In genomic region chr1:105556266-105556665, GRCh38 we compare ENCODE assay signal across 27 cellular contexts.
"Had no signal": no experiment of that assay in that cellular context is flagged by ENCODE, and none has a peak within 500 bp of the region (broad histone marks: within the 10 kb centered on the region; RNA-seq: fewer than 3 reads in every experiment).

No MANE protein-coding gene starts in this region.

- H3K4me3 ChIP-seq: ascending aorta, body of pancreas, SJSA1 had no signal

- H3K36me3 ChIP-seq: ascending aorta, SJSA1 had no signal

- H3K36me3 Mint-ChIP-seq: activated naive CD4-positive, alpha-beta T cell treated with anti-CD3 and anti-CD28 coated beads, Interleukin-2, amount 50 U/mL, for 72 hours; WTC11 had no signal

- H3K27me3 Mint-ChIP-seq: activated naive CD8-positive, alpha-beta T cell treated with anti-CD3 and anti-CD28 coated beads, Interleukin-2, amount 50 U/mL, for 24 hours had no signal

- H3K4me3 Mint-ChIP-seq: activated CD8-positive, alpha-beta T cell treated with anti-CD3 and anti-CD28 coated beads, Interleukin-2, amount 10 ng/mL, durations not matched to agents 7 days and 5 days; activated naive CD8-positive, alpha-beta T cell treated with anti-CD3 and anti-CD28 coated beads, Interleukin-2, amount 50 U/mL, for 24 hours; activated T-helper 1 cell treated with anti-CD3 and anti-CD28 coated beads, Interleukin-12 subunit alpha, Interleukin-12 subunit beta, Interleukin-2, Interleukin-4 antibody, amounts not matched to agents 30 ng/mL and 10 ng/mL and 1 ng/mL, durations not matched to agents 14 hours and 24 hours and 36 hours; T-helper 1 cell treated with Interleukin-12 subunit alpha and Interleukin-12 subunit beta and Interleukin-4 antibody, amounts not matched to agents 30 μg/mL and 1 μg/mL, for 36 hours; WTC11 had no signal

- H3K9me3 ChIP-seq: body of pancreas, SJSA1 had no signal

- H3K27ac Mint-ChIP-seq: activated CD8-positive, alpha-beta T cell treated with anti-CD3 and anti-CD28 coated beads, Interleukin-2, amount 10 ng/mL, durations not matched to agents 7 days and 5 days; activated naive CD4-positive, alpha-beta T cell treated with anti-CD3 and anti-CD28 coated beads, Interleukin-2, amount 50 U/mL, for 72 hours; activated naive CD8-positive, alpha-beta T cell treated with anti-CD3 and anti-CD28 coated beads, Interleukin-2, amount 50 U/mL, for 24 hours; activated T-helper 1 cell treated with anti-CD3 and anti-CD28 coated beads, Interleukin-12 subunit alpha, Interleukin-12 subunit beta, Interleukin-2, Interleukin-4 antibody, amounts not matched to agents 30 ng/mL and 10 ng/mL and 1 ng/mL, durations not matched to agents 14 hours and 24 hours and 36 hours; T-helper 1 cell treated with Interleukin-12 subunit alpha and Interleukin-12 subunit beta and Interleukin-4 antibody, amounts not matched to agents 30 μg/mL and 1 μg/mL, for 36 hours; WTC11 had no signal

- H3K4me1 ChIP-seq: ascending aorta, body of pancreas, SJSA1 had no signal

- H3K27ac ChIP-seq: ascending aorta, body of pancreas, SJSA1 had no signal

- H3K27me3 ChIP-seq: ascending aorta, body of pancreas, SJSA1 had no signal

- DNase-seq: activated CD4-positive, alpha-beta T cell treated with anti-CD3 and anti-CD28 coated beads for 48 hours; activated CD4-positive, alpha-beta T cell treated with anti-CD3 and anti-CD28 coated beads, Interleukin-2, amount 50 U/mL, for 4 hours; activated CD4-positive, CD25-positive, alpha-beta regulatory T cell treated with anti-CD3 and anti-CD28 coated beads, Interleukin-2, amount 50 U/mL, for 72 hours; activated CD8-positive, alpha-beta memory T cell treated with anti-CD3 and anti-CD28 coated beads, Interleukin-2, amount 50 U/mL, for 48 hours; activated CD8-positive, alpha-beta T cell treated with anti-CD3 and anti-CD28 coated beads, Interleukin-2, amount 10 ng/mL, durations not matched to agents 7 days and 5 days; activated effector memory CD4-positive, alpha-beta T cell treated with Interleukin-2 at 50 U/mL for 16 hours; activated naive CD4-positive, alpha-beta T cell; activated naive CD8-positive, alpha-beta T cell treated with anti-CD3 and anti-CD28 coated beads, Interleukin-2, amount 50 U/mL, for 24 hours; activated T-cell treated with anti-CD3 and anti-CD28 coated beads, Interleukin-2, amount 50 U/mL, for 1 hour; amniotic stem cell; body of pancreas; central memory CD4-positive, alpha-beta T cell; Karpas-422; MM.1S; NCI-H1105 treated with DMSO at 0.1 percent for 48 hours; NCI-H1436 treated with DMSO at 0.1 percent for 48 hours; NCI-H187; NCI-H2081; NCI-H510A treated with DMSO at 0.1 percent for 48 hours; PC-3; SHP77 had no signal

- H3K4me1 Mint-ChIP-seq: activated naive CD8-positive, alpha-beta T cell treated with anti-CD3 and anti-CD28 coated beads, Interleukin-2, amount 50 U/mL, for 24 hours; WTC11 had no signal
